Comparison of ENCODE assay signal across 10 cellular contexts in genomic region chr5:76958976-76959767, GRCh38. TPM values are rescaled to one million over a fixed set of nuclear protein-coding genes. Genes with fewer than 3 reads are reported as not detected.
DNase-seq lines count a peak whose midpoint lies in the region; ATAC-seq and TF ChIP-seq lines count a peak whose summit lies in the region.
"Had no signal": no experiment of that assay in that cellular context is flagged by ENCODE, and none has a peak within 500 bp of the region (broad histone marks: within the 10 kb centered on the region; RNA-seq: fewer than 3 reads in every experiment).

No MANE protein-coding gene starts in this region.

- H3K9me3 ChIP-seq in Loucy (ENCODE audit: insufficient read depth, low read depth, low read length) = no peaks in the 10 kb centered on the region
- H3K9me3 ChIP-seq in lower lobe of right lung = no peaks in the 10 kb centered on the region
- H3K9me3 ChIP-seq: neutrophil had no signal

- H3K27me3 ChIP-seq in Loucy (ENCODE audit: insufficient read depth, low read length, poor library complexity, severe bottlenecking) = no peaks in the 10 kb centered on the region
- H3K27me3 ChIP-seq in lower lobe of right lung (ENCODE audit: low read depth) = peaks cover 15% of the 10 kb centered on the region

- peak; percentile 52 for DNase-seq in EH (ENCODE audit: low read depth)
- peak; percentile 83 for DNase-seq in astrocyte of the cerebellum (ENCODE audit: low read depth)
- DNase-seq in lower lobe of right lung = no peak
- no peak for DNase-seq in NCI-H524 treated with DMSO at 0.1 percent for 48 hours (lab: John Stamatoyannopoulos, UW)
- no peak for DNase-seq in GM20000 (ENCODE audit: low spot score)

- peak; percentile 76 to 89 for ATAC-seq in lower lobe of right lung
- ATAC-seq in GM18868 (IDR thresholded peaks at IDR 0.05; ENCODE audit: unreplicated experiment) = no peak
- ATAC-seq in GM19395 (IDR thresholded peaks at IDR 0.05; ENCODE audit: unreplicated experiment) = no peak

- H4K20me1 ChIP-seq in Loucy (ENCODE audit: insufficient read depth, low read length, poor library complexity, severe bottlenecking) = no peaks in the 10 kb centered on the region

- no peak for TF ChIP-seq CTCF in Loucy (conservative IDR thresholded peaks at IDR 0.05; ENCODE audit: low read length)
- TF ChIP-seq CTCF in astrocyte of the cerebellum (IDR thresholded peaks at IDR 0.05; ENCODE audit: low read depth, low read length, missing control alignments) = no peak
- TF ChIP-seq CTCF in lower lobe of right lung (IDR thresholded peaks at IDR 0.05) = no peak
- TF ChIP-seq CTCF in GM20000 (IDR thresholded peaks at IDR 0.05; ENCODE audit: extremely low read depth, missing control alignments) = no peak

- no peaks in the 10 kb centered on the region for H3K79me2 ChIP-seq in Loucy (ENCODE audit: insufficient read depth, low read length)

- no peak overlapping the region for H2AFZ ChIP-seq in Loucy (ENCODE audit: low read length)

- no peaks in the 10 kb centered on the region for H3F3A ChIP-seq in Loucy (ENCODE audit: low read depth)

- H3K4me1 ChIP-seq in Loucy (ENCODE audit: insufficient read depth, low read length, poor library complexity, severe bottlenecking) (peaks cover 27% of the 10 kb centered on the region), lower lobe of right lung (peaks cover under 1% of the 10 kb centered on the region)

- intact Hi-C loops in lower lobe of right lung (cut with DNase I) = no loop called here

- no peaks in the 10 kb centered on the region for H3K9me2 ChIP-seq in Loucy (replicated peaks; ENCODE audit: low read depth, low read length)

- peak overlapping the region; percentile 32 for H3K27ac ChIP-seq in lower lobe of right lung
- H3K27ac ChIP-seq: neutrophil, VCaP had no signal

- in situ Hi-C loops in astrocyte of the cerebellum (cut with HindIII; ENCODE audit: low sequenced_read_pairs) = loop anchor here (5.0 kb wide), 1 partner anchor 52 kb away; no protein-coding TSS in a partner anchor

- no peak overlapping the region for H3K4me3 ChIP-seq in Loucy (ENCODE audit: low read length, poor library complexity, severe bottlenecking)
- H3K4me3 ChIP-seq in astrocyte of the cerebellum (ENCODE audit: low read depth, low read length) = no peak overlapping the region
- H3K4me3 ChIP-seq in lower lobe of right lung = no peak overlapping the region

- H3K9ac ChIP-seq in Loucy (ENCODE audit: low read depth, low read length, poor library complexity, severe bottlenecking) = no peak overlapping the region

- H3K36me3 ChIP-seq in Loucy (ENCODE audit: insufficient read depth, low read length) (no peaks in the 10 kb centered on the region), lower lobe of right lung (no peaks in the 10 kb centered on the region)
- H3K36me3 ChIP-seq: neutrophil had no signal

- peak overlapping the region; percentile 30 for H3K4me2 ChIP-seq in Loucy (ENCODE audit: low read depth, low read length, poor library complexity, severe bottlenecking)

RNA-seq across cellular contexts. Expression of gene CRHBP, which starts 6.3 kb away (rescaled TPM):
- total RNA-seq in lower lobe of right lung = 0.53 TPM

Comparison
In these comparisons a context has a peak if more than half of its experiments do, and no peak if none do; other contexts are left out.
1. DNase-seq: peak in EH (single experiment) and astrocyte of the cerebellum (single experiment); none in lower lobe of right lung (single experiment), NCI-H524 treated with DMSO at 0.1 percent for 48 hours (single experiment) and GM20000 (single experiment).
2. ATAC-seq: peak in lower lobe of right lung (2 of 2); none in GM18868 (single experiment) and GM19395 (single experiment).